In the genomic region with DNA sequence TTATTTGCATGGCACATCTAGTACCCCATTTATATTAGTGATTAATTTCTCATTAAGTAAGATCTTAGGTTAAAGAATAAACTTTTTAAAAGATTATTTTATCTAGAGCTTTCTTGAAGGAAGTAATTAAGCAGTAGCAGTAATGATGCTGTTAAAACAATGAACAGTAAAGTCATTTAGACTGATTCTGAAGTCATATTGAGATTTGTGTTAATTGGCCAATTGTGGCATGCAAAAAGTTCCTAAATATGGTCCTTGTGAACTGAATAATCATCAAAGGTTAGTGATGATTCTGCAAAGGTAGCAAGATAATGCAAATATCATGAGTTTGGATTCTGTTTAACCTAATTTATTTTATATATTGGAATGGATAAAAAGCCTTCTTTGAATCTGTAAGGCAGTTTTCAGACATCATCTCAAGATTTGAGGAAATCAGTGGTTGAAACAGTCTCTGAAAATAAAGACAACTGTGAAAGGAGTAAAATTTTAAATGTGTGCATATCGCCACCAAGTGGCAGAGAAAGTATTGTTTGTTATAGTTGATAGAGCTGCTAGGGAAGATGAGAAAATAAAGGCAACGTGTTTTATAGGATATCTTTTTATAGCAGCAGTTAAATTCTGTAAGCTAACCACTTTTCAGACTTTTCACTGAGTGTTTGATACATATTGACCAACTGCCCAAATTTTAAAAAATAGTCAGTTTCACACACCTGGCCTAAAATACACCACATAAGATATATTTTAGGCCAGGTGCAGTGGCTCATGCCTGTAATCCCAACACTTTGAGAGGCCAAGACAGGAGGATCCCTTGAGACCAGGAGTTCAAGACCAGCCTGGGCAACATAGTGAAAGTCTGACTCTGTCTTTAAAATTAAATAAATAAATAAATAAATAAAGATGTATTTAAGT, we compare ENCODE assay signal across 8 cellular contexts.
DNase-seq lines count a peak whose midpoint lies in the region; ATAC-seq, FAIRE-seq and TF ChIP-seq lines count a peak whose summit lies in the region.

No MANE protein-coding gene starts in this region.

- peaks cover 7% of the 10 kb centered on the region for H3K9me3 Mint-ChIP-seq in activated CD4-positive, alpha-beta T cell treated with anti-CD3 and anti-CD28 coated beads for 36 hours (ENCODE audit: low read depth)

- peaks cover 0 to 8% (median 3%) of the 10 kb centered on the region in 4 experiments; a peak in 4 of 7 replicates for H3K4me1 ChIP-seq in H1 (replicated peaks in 1 of 4; ENCODE audit: control insufficient read depth in 3 of 4, insufficient read depth in 4 of 4, low read length in 3 of 4)
- H3K4me1 ChIP-seq in mucosa of descending colon (ENCODE audit: low read depth): no peaks in the 10 kb centered on the region

- H3K36me3 ChIP-seq in H1 (ENCODE audit: control insufficient read depth in 2 of 4, insufficient read depth in 4 of 4, low read length in 3 of 4) (peaks cover 0 to 40% (median 14%) of the 10 kb centered on the region in 4 experiments; a peak in 5 of 8 replicates), mucosa of descending colon (ENCODE audit: low read depth) (no peaks in the 10 kb centered on the region)

- H3K36me3 Mint-ChIP-seq in activated CD4-positive, alpha-beta T cell treated with anti-CD3 and anti-CD28 coated beads for 36 hours (ENCODE audit: low read depth): peaks cover 36% of the 10 kb centered on the region

- no peak overlapping the region for H3K27ac ChIP-seq in H1 (ENCODE audit: low read depth, low read length)

- H3K9me3 ChIP-seq in H1 (ENCODE audit: insufficient read depth in 2 of 2, low read depth in 1 of 2, low read length in 1 of 2): peaks cover 0 to 6% of the 10 kb centered on the region in 2 experiments; a peak in 2 of 4 replicates
- peaks cover 10% of the 10 kb centered on the region for H3K9me3 ChIP-seq in mucosa of descending colon

- H2BK120ac ChIP-seq in H1 (replicated peaks; ENCODE audit: low read depth, low read length): no peak overlapping the region

- no peak overlapping the region for H3K56ac ChIP-seq in H1 (replicated peaks; ENCODE audit: insufficient read length, low read depth, low read length)

- no peak overlapping the region for H3K18ac ChIP-seq in H1 (ENCODE audit: extremely low read depth, low read length)

- H3K79me2 ChIP-seq in H1 (ENCODE audit: control insufficient read depth in 1 of 2, insufficient read depth in 2 of 2, low read length in 2 of 2): peaks cover 0 to 66% of the 10 kb centered on the region in 2 experiments; a peak in 3 of 4 replicates

- no peak for TF ChIP-seq POLR2A in H1 (IDR thresholded peaks at IDR 0.05; ENCODE audit: control extremely low read depth in 1 of 2, low read depth in 2 of 2, low read length in 2 of 2)

- H3K4me1 Mint-ChIP-seq in activated CD4-positive, alpha-beta T cell treated with anti-CD3 and anti-CD28 coated beads for 36 hours: peaks cover 3% of the 10 kb centered on the region

- H2BK12ac ChIP-seq in H1 (ENCODE audit: low read depth, low read length): no peak overlapping the region

- H3K23ac ChIP-seq in H1 (ENCODE audit: insufficient read length): no peak overlapping the region

- TF ChIP-seq EP300 in H1 (IDR thresholded peaks at IDR 0.05; ENCODE audit: borderline replicate concordance in 1 of 2, low read depth in 2 of 2, low read length in 2 of 2): no peak

- H3K4ac ChIP-seq in H1 (replicated peaks; ENCODE audit: insufficient read length, low read depth, low read length): no peak overlapping the region

- no peaks in the 10 kb centered on the region for H3K27me3 Mint-ChIP-seq in activated CD4-positive, alpha-beta T cell treated with anti-CD3 and anti-CD28 coated beads for 36 hours

- peak; percentile 75 for ATAC-seq in activated CD4-positive, alpha-beta T cell treated with anti-CD3 and anti-CD28 coated beads for 36 hours
- ATAC-seq in GM19438 (IDR thresholded peaks at IDR 0.05; ENCODE audit: low read depth, unreplicated experiment) (peak; percentile 65), mucosa of descending colon (peak; percentile 60), GM19463 (IDR thresholded peaks at IDR 0.05; ENCODE audit: unreplicated experiment) (no peak)

- no peak overlapping the region for H2BK20ac ChIP-seq in H1 (ENCODE audit: low read length)

- CTCF ChIA-PET in activated CD4-positive, alpha-beta T cell treated with anti-CD3 and anti-CD28 coated beads for 36 hours (lab: Charles Lee): interaction anchor here (0.6 to 5.0 kb wide), 29 partner anchors 9 to 461 kb away, joined by 3 to 62 read pairs (median 4); no protein-coding TSS in a partner anchor
- CTCF ChIA-PET in H1 (lab: Charles Lee; ENCODE audit: partially characterized antibody): interaction anchor here (0.6 to 7.9 kb wide), 20 partner anchors 9 to 430 kb away, joined by 3 to 66 read pairs (median 4); no protein-coding TSS in a partner anchor

- no peaks in the 10 kb centered on the region for H3K23me2 ChIP-seq in H1 (ENCODE audit: low read depth, low read length)

- no peak overlapping the region for H4K8ac ChIP-seq in H1 (ENCODE audit: extremely low read depth, insufficient read depth, low read length)

- peaks cover 2% of the 10 kb centered on the region; the same call in 1 of the 2 replicates for H3K79me1 ChIP-seq in H1 (ENCODE audit: low read depth, low read length)

- no peak overlapping the region for H4K5ac ChIP-seq in H1 (ENCODE audit: insufficient read length, low read depth, low read length)

- no peak overlapping the region for H2AFZ ChIP-seq in H1 (ENCODE audit: low read length)

- H3K4me2 ChIP-seq in H1 (ENCODE audit: insufficient read depth in 1 of 2, low read depth in 2 of 2, low read length in 2 of 2): no peak overlapping the region

- TF ChIP-seq CTCF in H1 (IDR thresholded peaks at IDR 0.05; ENCODE audit: control extremely low read depth in 1 of 3, insufficient read depth in 1 of 3, low read depth in 1 of 3, low read length in 3 of 3): peak in 2 of 3 experiments; percentile 35 to 55; a peak in 2 of 4 replicates
- TF ChIP-seq CTCF in mucosa of descending colon (IDR thresholded peaks at IDR 0.05): peak; percentile 18

- H3K27ac Mint-ChIP-seq in activated CD4-positive, alpha-beta T cell treated with anti-CD3 and anti-CD28 coated beads for 36 hours: no peak overlapping the region

- POLR2A ChIA-PET in activated CD4-positive, alpha-beta T cell treated with anti-CD3 and anti-CD28 coated beads for 36 hours (lab: Charles Lee): no interaction called here
- POLR2A ChIA-PET in H1 (lab: Charles Lee; ENCODE audit: partially characterized antibody): no interaction called here

- DNase-seq in activated CD4-positive, alpha-beta T cell treated with anti-CD3 and anti-CD28 coated beads for 36 hours: peak; percentile 32
- no peak for DNase-seq in activated CD4-positive, alpha-beta T cell treated with anti-CD3 and anti-CD28 coated beads, Interleukin-2, amount 50 U/mL, for 1 hour
- peak; percentile 57 for DNase-seq in LoVo (ENCODE audit: low spot score)
- DNase-seq in SHP77 treated with DMSO at 0.1 percent for 48 hours (lab: John Stamatoyannopoulos, UW): peak; percentile 1
- DNase-seq in H1 (ENCODE audit: low read depth in 1 of 2, low spot score in 2 of 2): no peak
- DNase-seq in mucosa of descending colon: peak in 1 of 3 donors; percentile 84

- no peak overlapping the region for H3K4me3 ChIP-seq in H1 (ENCODE audit: extremely low read depth in 1 of 4, insufficient read depth in 2 of 4, low read depth in 3 of 4, low read length in 4 of 4)
- no peak overlapping the region for H3K4me3 ChIP-seq in mucosa of descending colon

- H3K27me3 ChIP-seq in H1 (replicated peaks in 1 of 4; ENCODE audit: control insufficient read depth in 3 of 4, extremely low read depth in 1 of 4, insufficient read depth in 3 of 4, low read length in 3 of 4): no peaks in the 10 kb centered on the region

- H3K4me3 Mint-ChIP-seq in activated CD4-positive, alpha-beta T cell treated with anti-CD3 and anti-CD28 coated beads for 36 hours: no peak overlapping the region

- no peak overlapping the region for H2BK5ac ChIP-seq in H1 (ENCODE audit: low read depth, low read length)

- no peak overlapping the region for H3K14ac ChIP-seq in H1 (ENCODE audit: insufficient read length)

- no peak overlapping the region for H4K91ac ChIP-seq in H1 (replicated peaks; ENCODE audit: insufficient read length, low read length)

- no peak overlapping the region for H2BK15ac ChIP-seq in H1 (ENCODE audit: low read length)

- no peaks in the 10 kb centered on the region for H4K20me1 ChIP-seq in H1 (replicated peaks in 1 of 2; ENCODE audit: control insufficient read depth in 1 of 2, insufficient read depth in 2 of 2, low read length in 2 of 2)

- no peak overlapping the region for H2AK5ac ChIP-seq in H1 (ENCODE audit: low read depth, low read length)

- peak; percentile 86 for FAIRE-seq in H1 (lab: Jason Lieb, UNC)

- 45% methylated on average over 2 of the region's 2 CpGs; no CpG with 5 or more reads in 1 of the 2 experiments for WGBS in H1 (ENCODE audit: extremely low coverage in 1 of 2, insufficient coverage in 1 of 2, insufficient read length in 1 of 2, insufficient replicate concordance in 2 of 2, low coverage in 1 of 2, low lambda C conversion rate in 2 of 2, missing lambda C conversion rate in 1 of 2), 2 experiments

- intact Hi-C loops in activated CD4-positive, alpha-beta T cell treated with anti-CD3 and anti-CD28 coated beads for 36 hours (cut with DNase I, micrococcal nuclease): loop anchor here (1.0 to 5.0 kb wide), 8 partner anchors 80 to 483 kb away; no protein-coding TSS in a partner anchor
- intact Hi-C loops in mucosa of descending colon (cut with DNase I, micrococcal nuclease): no loop called here

- H3K9ac ChIP-seq in H1 (replicated peaks in 1 of 4; ENCODE audit: extremely low read depth in 1 of 4, low read depth in 3 of 4, low read length in 3 of 4): no peak overlapping the region

- peak; percentile 70 to 71 for TF ChIP-seq RAD21 in H1 (IDR thresholded peaks at IDR 0.05 in 1 of 2, conservative IDR thresholded peaks at IDR 0.05 in 1 of 2; ENCODE audit: low read depth in 2 of 2, low read length in 2 of 2)

TF ChIP-seq in H1, 55 proteins besides CTCF, POLR2A, EP300 and RAD21 (continues in another document):
- no peak for TF ChIP-seq CREB1 (IDR thresholded peaks at IDR 0.05)
- TF ChIP-seq RBBP5 (IDR thresholded peaks at IDR 0.05; ENCODE audit: borderline replicate concordance, low read depth, low read length): no peak
- no peak for TF ChIP-seq SAP30 (IDR thresholded peaks at IDR 0.05; ENCODE audit: insufficient read depth, insufficient replicate concordance, low read length)
- TF ChIP-seq CHD2 (IDR thresholded peaks at IDR 0.05; ENCODE audit: low read length): no peak
- TF ChIP-seq EGR1 (IDR thresholded peaks at IDR 0.05; ENCODE audit: borderline replicate concordance, low read depth, low read length): no peak
- TF ChIP-seq SP2 (IDR thresholded peaks at IDR 0.05; ENCODE audit: low read length): no peak

Comparison
In these comparisons a context has a peak if more than half of its experiments do, and no peak if none do; other contexts are left out.
1. DNase-seq: peak in activated CD4-positive, alpha-beta T cell treated with anti-CD3 and anti-CD28 coated beads for 36 hours (single experiment), LoVo (single experiment) and SHP77 treated with DMSO at 0.1 percent for 48 hours (single experiment); none in activated CD4-positive, alpha-beta T cell treated with anti-CD3 and anti-CD28 coated beads, Interleukin-2, amount 50 U/mL, for 1 hour (single experiment) and H1 (0 of 2).
2. intact Hi-C loops: an anchor here in activated CD4-positive, alpha-beta T cell treated with anti-CD3 and anti-CD28 coated beads for 36 hours (1.0 to 5.0 kb wide); none called in mucosa of descending colon.